1 cellular context compared by ENCODE assay signal in genomic region chr17:68182940-68183551, GRCh38.
TF ChIP-seq lines count a peak whose summit lies in the region.

No MANE protein-coding gene starts in this region.

TF ChIP-seq in HepG2, 621 proteins besides CTCF, POLR2A, EP300 and RAD21 (continued from another document and continues in another):
- TF ChIP-seq UBTF (CRISPR knock-in tag; IDR thresholded peaks at IDR 0.05) (no peak), ZSCAN5A (CRISPR knock-in tag; IDR thresholded peaks at IDR 0.05; ENCODE audit: borderline replicate concordance) (no peak), FOXJ3 (CRISPR knock-in tag; IDR thresholded peaks at IDR 0.05; ENCODE audit: borderline replicate concordance) (no peak), ZBTB20 (CRISPR knock-in tag; IDR thresholded peaks at IDR 0.05; ENCODE audit: borderline replicate concordance, low read depth) (0 out of 2 replicates have a peak, but pooled peaks have one; percentile 36), ZNF598 (CRISPR knock-in tag; IDR thresholded peaks at IDR 0.05; ENCODE audit: borderline replicate concordance) (0 out of 2 replicates have a peak, but pooled peaks have one; percentile 30), MAF1 (CRISPR knock-in tag; IDR thresholded peaks at IDR 0.05; ENCODE audit: borderline replicate concordance) (no peak), ZNF773 (CRISPR knock-in tag; IDR thresholded peaks at IDR 0.05; ENCODE audit: borderline replicate concordance) (no peak), AFF4 (CRISPR knock-in tag; IDR thresholded peaks at IDR 0.05) (no peak), NFE2L2 (IDR thresholded peaks at IDR 0.05; ENCODE audit: low read length) (peak; percentile 75; the same call in 1 of the 2 replicates), ZNF691 (CRISPR knock-in tag; IDR thresholded peaks at IDR 0.05; ENCODE audit: borderline replicate concordance, low read depth) (no peak), CSRNP1 (CRISPR knock-in tag; IDR thresholded peaks at IDR 0.05) (no peak), FOXO4 (CRISPR knock-in tag; conservative IDR thresholded peaks at IDR 0.05) (no peak), NR2C2 (CRISPR knock-in tag; IDR thresholded peaks at IDR 0.05; ENCODE audit: borderline replicate concordance) (no peak), TIGD3 (CRISPR knock-in tag; IDR thresholded peaks at IDR 0.05; ENCODE audit: borderline replicate concordance) (no peak), ATRX (CRISPR knock-in tag; IDR thresholded peaks at IDR 0.05; ENCODE audit: borderline replicate concordance) (no peak), ZNF883 (CRISPR knock-in tag; IDR thresholded peaks at IDR 0.05; ENCODE audit: not compliant biosample characterization) (no peak), ZNF205 (CRISPR knock-in tag; IDR thresholded peaks at IDR 0.05) (no peak), ZNF562 (CRISPR knock-in tag; IDR thresholded peaks at IDR 0.05; ENCODE audit: borderline replicate concordance) (no peak), ZNF782 (CRISPR knock-in tag; IDR thresholded peaks at IDR 0.05; ENCODE audit: borderline replicate concordance) (no peak), XRCC5 (optimal IDR thresholded peaks at IDR 0.05; ENCODE audit: low read length) (no peak), SRF (IDR thresholded peaks at IDR 0.05; ENCODE audit: low read depth, low read length) (no peak), SMARCE1 (IDR thresholded peaks at IDR 0.05; ENCODE audit: borderline replicate concordance) (no peak), ZNF629 (CRISPR knock-in tag; conservative IDR thresholded peaks at IDR 0.05) (peak; percentile 82), BRCA1 (CRISPR knock-in tag; IDR thresholded peaks at IDR 0.05) (no peak), ZBTB46 (CRISPR knock-in tag; IDR thresholded peaks at IDR 0.05; ENCODE audit: borderline replicate concordance) (no peak), ATF3 (CRISPR knock-in tag; IDR thresholded peaks at IDR 0.05) (no peak), SAP130 (CRISPR knock-in tag; IDR thresholded peaks at IDR 0.05; ENCODE audit: low read depth) (peak; percentile 61), U2AF1 (optimal IDR thresholded peaks at IDR 0.05; ENCODE audit: low read depth, low read length) (no peak), ZNF317 (CRISPR knock-in tag; IDR thresholded peaks at IDR 0.05) (no peak), PLRG1 (conservative IDR thresholded peaks at IDR 0.05) (no peak), MYC (CRISPR knock-in tag; IDR thresholded peaks at IDR 0.05; ENCODE audit: borderline replicate concordance) (0 out of 2 replicates have a peak, but pooled peaks have one; percentile 30), PHF20 (CRISPR knock-in tag; IDR thresholded peaks at IDR 0.05) (no peak), ZNF331 (CRISPR knock-in tag; IDR thresholded peaks at IDR 0.05) (0 out of 2 replicates have a peak, but pooled peaks have one; percentile 17), ZNF572 (CRISPR knock-in tag; IDR thresholded peaks at IDR 0.05) (peak; percentile 93; the same call in 1 of the 2 replicates), SP1 (IDR thresholded peaks at IDR 0.05) (no peak), SP1 (CRISPR knock-in tag; IDR thresholded peaks at IDR 0.05) (0 out of 2 replicates have a peak, but pooled peaks have one; percentile 13), HNRNPH1 (optimal IDR thresholded peaks at IDR 0.05; ENCODE audit: low read depth, low read length) (no peak), DMTF1 (CRISPR knock-in tag; IDR thresholded peaks at IDR 0.05) (no peak), RBM22 (optimal IDR thresholded peaks at IDR 0.05; ENCODE audit: low read length) (no peak), PHF5A (CRISPR knock-in tag; IDR thresholded peaks at IDR 0.05; ENCODE audit: low read depth, unreplicated experiment) (no peak), HNF1B (CRISPR knock-in tag; IDR thresholded peaks at IDR 0.05) (peak; percentile 48; the same call in 1 of the 2 replicates), ZNF740 (CRISPR knock-in tag; IDR thresholded peaks at IDR 0.05) (no peak), SRSF1 (optimal IDR thresholded peaks at IDR 0.05; ENCODE audit: low read depth, low read length) (no peak)
